Comparison of ENCODE assay signal across 25 cellular contexts in genomic region chr10:23315966-23316365, GRCh38. TPM values are rescaled to one million over a fixed set of nuclear protein-coding genes. Genes with fewer than 3 reads are reported as not detected.
DNase-seq lines count a peak whose midpoint lies in the region; ATAC-seq and TF ChIP-seq lines count a peak whose summit lies in the region.
"Had no signal": no experiment of that assay in that cellular context is flagged by ENCODE, and none has a peak within 500 bp of the region (broad histone marks: within the 10 kb centered on the region; RNA-seq: fewer than 3 reads in every experiment).

No MANE protein-coding gene starts in this region.

- CTCF ChIA-PET in RWPE1 (lab: Yijun Ruan, JAX) = no interaction called here

- no peak for TF ChIP-seq CTCF in RWPE1 (conservative IDR thresholded peaks at IDR 0.05; ENCODE audit: low read depth)
- no peak for TF ChIP-seq CTCF in spleen (IDR thresholded peaks at IDR 0.05 in 8 of 11, conservative IDR thresholded peaks at IDR 0.05 in 3 of 11)

- H3K4me2 ChIP-seq in neuronal stem cell (ENCODE audit: insufficient read depth, low read length, poor library complexity, severe bottlenecking) = no peak overlapping the region
- H3K4me2 ChIP-seq: BLaER1 had no signal

- WGBS in neuronal stem cell (ENCODE audit: extremely low coverage in 2 of 2, insufficient read length in 2 of 2, insufficient replicate concordance in 1 of 2), 2 donors = no CpG with 5 or more reads among the region's 3 CpGs
- WGBS in spleen, 5 donors = 96 to 100% (median 97%) methylated on average over 2 to 3 of the region's 3 CpGs; no CpG with 5 or more reads in 1 of the 5 donors

- H3K36me3 Mint-ChIP-seq in activated T-cell treated with anti-CD3 and anti-CD28 coated beads, Interleukin-2, amount 50 U/mL, for 24 hours (ENCODE audit: low read depth) = no peaks in the 10 kb centered on the region
- H3K36me3 Mint-ChIP-seq: CD14-positive monocyte; CD4-positive, alpha-beta memory T cell; CD4-positive, CD25-positive, alpha-beta regulatory T cell; CD8-positive, alpha-beta memory T cell had no signal

- H3K4me3 Mint-ChIP-seq in activated T-cell treated with anti-CD3 and anti-CD28 coated beads, Interleukin-2, amount 50 U/mL, for 24 hours = no peak overlapping the region
- H3K4me3 Mint-ChIP-seq: CD14-positive monocyte; CD4-positive, alpha-beta memory T cell; CD4-positive, CD25-positive, alpha-beta regulatory T cell; CD8-positive, alpha-beta memory T cell had no signal

- no peak overlapping the region for H4K8ac ChIP-seq in neuronal stem cell (ENCODE audit: low read depth, low read length)

- peak overlapping the region; percentile 99 for H2BK12ac ChIP-seq in neuronal stem cell (ENCODE audit: low read length)

- H3K79me1 ChIP-seq in neuronal stem cell (ENCODE audit: low read depth, low read length) = no peaks in the 10 kb centered on the region

- no peak overlapping the region for H3K27ac Mint-ChIP-seq in activated T-cell treated with anti-CD3 and anti-CD28 coated beads, Interleukin-2, amount 50 U/mL, for 24 hours
- H3K27ac Mint-ChIP-seq: CD14-positive monocyte; CD4-positive, alpha-beta memory T cell; CD8-positive, alpha-beta memory T cell had no signal

- peak; percentile 31 for ATAC-seq in stimulated activated naive CD8-positive, alpha-beta T cell treated with anti-CD3 and anti-CD28 coated beads, Interleukin-15, Interleukin-2, amounts not matched to agents 100 U/mL and 50 U/mL, for 24 hours
- ATAC-seq in GM18907 (IDR thresholded peaks at IDR 0.05; ENCODE audit: unreplicated experiment) = no peak
- ATAC-seq: GM12878 had no signal

- H4K91ac ChIP-seq in neuronal stem cell (ENCODE audit: low read depth, low read length, poor library complexity) = no peak overlapping the region

- H2BK15ac ChIP-seq in neuronal stem cell (ENCODE audit: low read length) = no peak overlapping the region

- H3K36me3 ChIP-seq in neuronal stem cell (replicated peaks in 1 of 2; ENCODE audit: control insufficient read depth in 2 of 2, insufficient read depth in 2 of 2, low read length in 2 of 2) (no peaks in the 10 kb centered on the region), spleen (no peaks in the 10 kb centered on the region)
- H3K36me3 ChIP-seq: BE2C had no signal

- H3K4ac ChIP-seq in neuronal stem cell (ENCODE audit: low read length) = no peak overlapping the region

- no peak overlapping the region for H2BK5ac ChIP-seq in neuronal stem cell (ENCODE audit: low read length)

- H3K27me3 ChIP-seq in neuronal stem cell (ENCODE audit: control insufficient read depth in 3 of 3, insufficient read depth in 3 of 3, low read depth in 1 of 3, low read length in 3 of 3) (peaks cover 0 to 2% (median 0%) of the 10 kb centered on the region in 3 experiments), spleen (replicated peaks in 1 of 7) (no peaks in the 10 kb centered on the region)
- H3K27me3 ChIP-seq: BE2C, BLaER1 had no signal

- intact Hi-C loops in spleen (cut with DNase I; ENCODE audit: low total_unique reads) = loop anchor here (5.0 to 10.0 kb wide), 2 partner anchors 386 to 879 kb away; no protein-coding TSS in a partner anchor

- POLR2A ChIA-PET in RWPE1 (lab: Yijun Ruan, JAX; ENCODE audit: low non-redundant PET) = no interaction called here

- peak overlapping the region; percentile 67 for H3K9ac ChIP-seq in neuronal stem cell (ENCODE audit: low read depth, low read length, poor library complexity)
- H3K9ac ChIP-seq: BLaER1 had no signal

- no peak overlapping the region for H3K23ac ChIP-seq in neuronal stem cell (ENCODE audit: low read depth, low read length, poor library complexity)

- H3K9me3 ChIP-seq in neuronal stem cell (replicated peaks in 1 of 2; ENCODE audit: control insufficient read depth in 2 of 2, insufficient read depth in 1 of 2, low read depth in 1 of 2, low read length in 2 of 2) (no peaks in the 10 kb centered on the region), spleen (peaks cover 0 to 12% (median 3%) of the 10 kb centered on the region in 8 donors)
- H3K9me3 ChIP-seq: BE2C had no signal

- no peak overlapping the region for H2AFZ ChIP-seq in neuronal stem cell (ENCODE audit: low read length)

- DNase-seq in RWPE1 (ENCODE audit: low spot score) = no peak
- DNase-seq in neuronal stem cell (ENCODE audit: low spot score) = no peak
- no peak for DNase-seq in stimulated activated naive CD8-positive, alpha-beta T cell treated with anti-CD3 and anti-CD28 coated beads, Interleukin-15, Interleukin-2, amounts not matched to agents 100 U/mL and 50 U/mL, for 24 hours
- DNase-seq in spleen = no peak
- DNase-seq in activated T-cell treated with anti-CD3 and anti-CD28 coated beads, Interleukin-2, amount 50 U/mL, for 24 hours = no peak
- DNase-seq: 8988T; ACHN; BE2C; C1 segment of cervical spinal cord; CD4-positive, alpha-beta memory T cell; CD4-positive, CD25-positive, alpha-beta regulatory T cell; CD8-positive, alpha-beta memory T cell; COR-L47; DMS 273 treated with DMSO at 0.1 percent for 48 hours; DMS153; DMS79; DND-41; EL; GDM1 had no signal

- no peaks in the 10 kb centered on the region for H3K4me1 Mint-ChIP-seq in activated T-cell treated with anti-CD3 and anti-CD28 coated beads, Interleukin-2, amount 50 U/mL, for 24 hours (ENCODE audit: low read depth)
- H3K4me1 Mint-ChIP-seq: CD14-positive monocyte; CD4-positive, alpha-beta memory T cell had no signal

- no peak overlapping the region for H3K4me3 ChIP-seq in neuronal stem cell (ENCODE audit: low read length in 2 of 2)
- no peak overlapping the region for H3K4me3 ChIP-seq in spleen
- H3K4me3 ChIP-seq: BLaER1, GM12878 had no signal

- no peak overlapping the region for H2BK120ac ChIP-seq in neuronal stem cell (ENCODE audit: low read depth, low read length)

- no peaks in the 10 kb centered on the region for H3K9me3 Mint-ChIP-seq in activated T-cell treated with anti-CD3 and anti-CD28 coated beads, Interleukin-2, amount 50 U/mL, for 24 hours
- H3K9me3 Mint-ChIP-seq: CD8-positive, alpha-beta memory T cell had no signal

- peak overlapping the region; percentile 34 for H3K27ac ChIP-seq in RWPE1
- no peak overlapping the region for H3K27ac ChIP-seq in neuronal stem cell (replicated peaks; ENCODE audit: low read length)
- no peak overlapping the region for H3K27ac ChIP-seq in spleen
- H3K27ac ChIP-seq: BLaER1 had no signal

- no peak overlapping the region for H3K14ac ChIP-seq in neuronal stem cell (ENCODE audit: low read length)

- H3K4me1 ChIP-seq in neuronal stem cell (ENCODE audit: control insufficient read depth in 2 of 2, insufficient read depth in 1 of 2, low read depth in 1 of 2, low read length in 2 of 2) (no peaks in the 10 kb centered on the region), spleen (peaks cover 0 to 6% (median 0%) of the 10 kb centered on the region in 6 donors)
- H3K4me1 ChIP-seq: BE2C, BLaER1 had no signal

- H3K18ac ChIP-seq in neuronal stem cell (ENCODE audit: low read length) = no peak overlapping the region

- no peak overlapping the region for H2AK5ac ChIP-seq in neuronal stem cell (ENCODE audit: low read depth, low read length)

- no peak for TF ChIP-seq POLR2A in spleen (IDR thresholded peaks at IDR 0.05)

- no peaks in the 10 kb centered on the region for H3K27me3 Mint-ChIP-seq in activated T-cell treated with anti-CD3 and anti-CD28 coated beads, Interleukin-2, amount 50 U/mL, for 24 hours
- H3K27me3 Mint-ChIP-seq: CD4-positive, CD25-positive, alpha-beta regulatory T cell had no signal

RNA-seq across cellular contexts. Expression of gene C10orf67, which starts 28.6 kb away (rescaled TPM):
- 0.24 TPM for polyA plus RNA-seq in neuronal stem cell (2013, experiment 1 of 2)
- polyA plus RNA-seq in neuronal stem cell (2013, experiment 2 of 2) = 0.14 TPM
- under 1 TPM in 3 of 7 donors, not detected in 4; 0.17 to 0.32 (median 0.26) TPM for total RNA-seq in spleen
- under 1 TPM; 0.02 to 0.26 (median 0.03) TPM for polyA plus RNA-seq in spleen
- total RNA-seq: CD4-positive, alpha-beta memory T cell; CD8-positive, alpha-beta memory T cell; Daoy; G401 had no signal
- polyA plus RNA-seq: CD14-positive monocyte, GM12878 had no signal
